Comparison of ENCODE assay signal across 30 cellular contexts in genomic region chr18:78295271-78295670, GRCh38.
"Had no signal": no experiment of that assay in that cellular context is flagged by ENCODE, and none has a peak within 500 bp of the region (broad histone marks: within the 10 kb centered on the region; RNA-seq: fewer than 3 reads in every experiment).

No MANE protein-coding gene starts in this region.

- DNase-seq: caudate nucleus; cerebellar nuclear complex; cortex of kidney; effector memory CD8-positive, alpha-beta T cell; erythroblast; esophagus squamous epithelium; foreskin melanocyte; glutamatergic neuron; hippocampal formation; immature natural killer cell; islet precursor cell; kidney glomerular epithelial cell; left colon; mesenchymal stem cell; midbrain; natural killer cell; stimulated activated CD4-positive, alpha-beta T cell treated with anti-CD3 and anti-CD28 coated beads, Interleukin-12 subunit alpha, Interleukin-12 subunit beta, amount 100 ng/mL, for 4 hours; stimulated activated CD4-positive, alpha-beta T cell treated with anti-CD3 and anti-CD28 coated beads, Interleukin-1b, Interleukin-23, amount 100 ng/mL, for 48 hours; stimulated activated CD4-positive, alpha-beta T cell treated with anti-CD3 and anti-CD28 coated beads, Interleukin-4, amount 100 ng/mL, for 1 hour; stimulated activated naive CD8-positive, alpha-beta T cell treated with anti-CD3 and anti-CD28 coated beads, Interleukin-15, Interleukin-2, amounts not matched to agents 100 U/mL and 50 U/mL, for 24 hours; substantia nigra; upper lobe of left lung had no signal

- H3K79me2 ChIP-seq: parathyroid adenoma had no signal

- H3K4me3 ChIP-seq: esophagus squamous epithelium, heart right ventricle, neural progenitor cell, smooth muscle cell, thoracic aorta, tibial nerve, upper lobe of left lung had no signal

- H3K27me3 ChIP-seq: esophagus squamous epithelium, tibial nerve, upper lobe of left lung had no signal

- H3K27ac ChIP-seq: neural progenitor cell, parathyroid adenoma, thoracic aorta, tibial nerve, upper lobe of left lung had no signal

- H3K9ac ChIP-seq: neural progenitor cell, parathyroid adenoma had no signal

- H3K4me1 ChIP-seq: parathyroid adenoma had no signal

- ATAC-seq: effector memory CD8-positive, alpha-beta T cell; left colon; natural killer cell; sciatic nerve; stimulated activated effector memory CD8-positive, alpha-beta T cell treated with anti-CD3 and anti-CD28 coated beads, Interleukin-12 subunit alpha, Interleukin-12 subunit beta, amount 100 ng/mL, for 72 hours; stimulated activated naive CD8-positive, alpha-beta T cell treated with anti-CD3 and anti-CD28 coated beads, Interleukin-15, Interleukin-2, amounts not matched to agents 100 U/mL and 50 U/mL, for 24 hours had no signal

- H3K36me3 ChIP-seq: esophagus squamous epithelium, heart right ventricle, neural progenitor cell, thoracic aorta, tibial nerve, upper lobe of left lung had no signal

- H3K9me3 ChIP-seq: esophagus squamous epithelium, heart right ventricle, thoracic aorta, tibial nerve, upper lobe of left lung had no signal

- H3K4me2 ChIP-seq: neural progenitor cell, smooth muscle cell had no signal
